8 cellular contexts compared by ENCODE assay signal in genomic region chr12:49346659-49347306, GRCh38. TPM values are rescaled to one million over a fixed set of nuclear protein-coding genes. Genes with fewer than 3 reads are reported as not detected.
DNase-seq lines count a peak whose midpoint lies in the region; TF ChIP-seq lines count a peak whose summit lies in the region.

TSS of gene DNAJC22 (plus strand) at chr12:49346888. CDS start at chr12:49348873, 1,985 bp downstream.

- H3K9me3 ChIP-seq in SK-N-MC (ENCODE audit: low read depth, low read length) = no peaks in the 10 kb centered on the region

- H3K9me3 Mint-ChIP-seq in endothelial cell (ENCODE audit: unreplicated experiment) (no peaks in the 10 kb centered on the region), neural crest cell (no peaks in the 10 kb centered on the region)

- peaks cover 20% of the 10 kb centered on the region for H3K4me1 Mint-ChIP-seq in endothelial cell (ENCODE audit: unreplicated experiment)
- H3K4me1 Mint-ChIP-seq in neural crest cell = peaks cover 37% of the 10 kb centered on the region

- TF ChIP-seq CTCF in GM12864 (IDR thresholded peaks at IDR 0.05; ENCODE audit: low read depth, low read length, missing control alignments) = no peak
- no peak for TF ChIP-seq CTCF in endothelial cell (IDR thresholded peaks at IDR 0.05; ENCODE audit: unreplicated experiment)
- no peak for TF ChIP-seq CTCF in neural crest cell (conservative IDR thresholded peaks at IDR 0.05)

- H3K27ac Mint-ChIP-seq in endothelial cell (ENCODE audit: unreplicated experiment) (peak within 1 kb of the TSS; percentile 9), neural crest cell (ENCODE audit: unreplicated experiment) (peak within 1 kb of the TSS; percentile 50)

- peak within 1 kb of the TSS; percentile 57 for H3K9ac ChIP-seq in SK-N-MC (ENCODE audit: insufficient read length)

- in situ Hi-C loops in ACHN (cut with HindIII; ENCODE audit: low pct_ligation_motif_present, low pct_unique_long_range_greater_than_20kb, low sequenced_read_pairs) = no loop called here

- no peaks in the 10 kb centered on the region for H3K36me3 Mint-ChIP-seq in endothelial cell (ENCODE audit: low read depth, unreplicated experiment)
- no peaks in the 10 kb centered on the region for H3K36me3 Mint-ChIP-seq in neural crest cell (ENCODE audit: low read depth)

- H3K4me3 Mint-ChIP-seq in endothelial cell (ENCODE audit: unreplicated experiment) = peak within 1 kb of the TSS; percentile 86
- H3K4me3 Mint-ChIP-seq in neural crest cell = peak within 1 kb of the TSS; percentile 74

- H3K27me3 Mint-ChIP-seq in endothelial cell (ENCODE audit: unreplicated experiment) (peaks cover 20% of the 10 kb centered on the region), neural crest cell (ENCODE audit: low read depth) (peaks cover 87% of the 10 kb centered on the region)

- DNase-seq in ACHN = peak; percentile 54
- DNase-seq in GM12864 (ENCODE audit: low read depth) = no peak
- DNase-seq in SK-N-MC (ENCODE audit: low read depth, low spot score) = no peak
- no peak for DNase-seq in endothelial cell (ENCODE audit: low spot score)
- no peak for DNase-seq in neural crest cell (ENCODE audit: low read depth, low spot score)
- no peak for DNase-seq in glomerular visceral epithelial cell (ENCODE audit: extremely low spot score)
- no peak for DNase-seq in NK-92 (lab: John Stamatoyannopoulos, UW; ENCODE audit: unreplicated experiment)
- no peak for DNase-seq in occipital lobe (lab: John Stamatoyannopoulos, UW)

- H3K36me3 ChIP-seq in SK-N-MC (ENCODE audit: insufficient read depth, low read length) = no peaks in the 10 kb centered on the region

- H3K4me3 ChIP-seq in GM12864 (ENCODE audit: low read depth, low read length) = peak within 1 kb of the TSS; percentile 32
- peak within 1 kb of the TSS; percentile 72 for H3K4me3 ChIP-seq in SK-N-MC

- no peak within 1 kb of the TSS for H3K27ac ChIP-seq in SK-N-MC

RNA-seq across cellular contexts. Expression of gene DNAJC22, which starts in this region (rescaled TPM):
- total RNA-seq in endothelial cell (ENCODE audit: unreplicated experiment) (1.8 TPM), neural crest cell (0.32 and 0.35 TPM in 2 replicates), occipital lobe (0.78 TPM)
